Comparison of ENCODE assay signal across 16 cellular contexts in the genomic region with DNA sequence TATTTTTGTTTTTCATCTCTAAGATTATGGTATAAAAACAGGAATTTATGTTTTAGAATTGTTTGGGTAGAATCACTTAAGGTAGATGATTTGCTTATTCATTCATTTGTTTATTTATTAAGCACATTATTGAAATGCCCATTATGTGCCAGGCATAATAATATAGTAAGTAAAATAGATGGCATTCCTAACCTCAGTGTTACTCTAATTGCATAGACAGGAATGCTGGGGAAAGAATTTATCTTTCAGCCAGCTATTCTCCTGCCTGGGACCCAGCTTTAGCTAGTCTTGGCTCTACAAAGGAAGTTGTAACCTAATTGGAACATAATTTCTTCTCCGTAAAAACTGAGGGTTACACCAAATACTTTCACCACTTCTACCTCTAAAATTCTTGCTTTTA. TPM values are rescaled to one million over a fixed set of nuclear protein-coding genes. Genes with fewer than 3 reads are reported as not detected.
DNase-seq lines count a peak whose midpoint lies in the region; ATAC-seq and TF ChIP-seq lines count a peak whose summit lies in the region.
"Had no signal": no experiment of that assay in that cellular context is flagged by ENCODE, and none has a peak within 500 bp of the region (broad histone marks: within the 10 kb centered on the region; RNA-seq: fewer than 3 reads in every experiment).

No MANE protein-coding gene starts in this region.

- H3K27ac ChIP-seq in SK-N-SH (ENCODE audit: low read depth in 2 of 2, low read length in 1 of 2): peak overlapping the region; percentile 28 to 60; a peak in 2 of 4 replicates
- H3K27ac ChIP-seq in hepatocyte: no peak overlapping the region

- TF ChIP-seq EP300 in SK-N-SH (IDR thresholded peaks at IDR 0.05; ENCODE audit: borderline replicate concordance in 1 of 2, low read depth in 1 of 2, low read length in 1 of 2): no peak

- POLR2A ChIA-PET in SK-N-SH (lab: Yijun Ruan, JAX): no interaction called here

- no peaks in the 10 kb centered on the region for H3K27me3 Mint-ChIP-seq in activated naive CD4-positive, alpha-beta T cell treated with anti-CD3 and anti-CD28 coated beads for 36 hours (ENCODE audit: low read depth)
- H3K27me3 Mint-ChIP-seq: activated CD8-positive, alpha-beta memory T cell treated with anti-CD3 and anti-CD28 coated beads, Interleukin-2, amount 10 ng/mL, durations not matched to agents 7 days and 5 days had no signal

- peaks cover 63% of the 10 kb centered on the region for H3K4me1 Mint-ChIP-seq in activated naive CD4-positive, alpha-beta T cell treated with anti-CD3 and anti-CD28 coated beads for 36 hours (ENCODE audit: low read depth)

- H3K36me3 ChIP-seq in H7 (replicated peaks; ENCODE audit: control insufficient read depth, insufficient read depth, low read length): no peaks in the 10 kb centered on the region
- H3K36me3 ChIP-seq in SK-N-SH (replicated peaks in 1 of 2; ENCODE audit: control insufficient read depth in 1 of 2, insufficient read depth in 2 of 2, low read length in 1 of 2): peaks cover 0 to 13% of the 10 kb centered on the region in 2 experiments
- no peaks in the 10 kb centered on the region for H3K36me3 ChIP-seq in hepatocyte (replicated peaks; ENCODE audit: insufficient read depth, low read depth)
- H3K36me3 ChIP-seq in skeletal muscle satellite cell (ENCODE audit: insufficient read depth, low read length): peaks cover 6% of the 10 kb centered on the region

- WGBS in SK-N-SH (ENCODE audit: low lambda C conversion rate): 90% methylated on average over 1 of the region's 1 CpG
- WGBS in hepatocyte (ENCODE audit: low lambda C conversion rate, missing lambda C conversion rate): 61% methylated on average over 1 of the region's 1 CpG

- H3K4me3 ChIP-seq in H7 (ENCODE audit: insufficient read depth, low read depth, low read length): no peak overlapping the region
- H3K4me3 ChIP-seq in SK-N-SH (ENCODE audit: low read depth in 2 of 2, low read length in 1 of 2): no peak overlapping the region
- H3K4me3 ChIP-seq in hepatocyte: no peak overlapping the region
- H3K4me3 ChIP-seq in skeletal muscle satellite cell (ENCODE audit: low read length): no peak overlapping the region

- H3K9me2 ChIP-seq in SK-N-SH (no peaks in the 10 kb centered on the region), hepatocyte (replicated peaks; ENCODE audit: insufficient read depth) (no peaks in the 10 kb centered on the region)

- H3K4me3 Mint-ChIP-seq in activated naive CD4-positive, alpha-beta T cell treated with anti-CD3 and anti-CD28 coated beads for 36 hours: no peak overlapping the region
- H3K4me3 Mint-ChIP-seq: activated CD8-positive, alpha-beta memory T cell treated with anti-CD3 and anti-CD28 coated beads, Interleukin-2, amount 10 ng/mL, durations not matched to agents 7 days and 5 days; CD14-positive monocyte had no signal

- H4K20me1 ChIP-seq in SK-N-SH (ENCODE audit: insufficient read depth) (peaks cover 98% of the 10 kb centered on the region), hepatocyte (ENCODE audit: insufficient read depth, poor library complexity, severe bottlenecking) (peaks cover 83% of the 10 kb centered on the region)

- H2AFZ ChIP-seq in SK-N-SH (ENCODE audit: low read depth): no peak overlapping the region
- no peak overlapping the region for H2AFZ ChIP-seq in hepatocyte

- H3K27me3 ChIP-seq in H7 (ENCODE audit: control insufficient read depth, insufficient read depth, low read length) (no peaks in the 10 kb centered on the region), SK-N-SH (ENCODE audit: insufficient read depth) (no peaks in the 10 kb centered on the region), hepatocyte (no peaks in the 10 kb centered on the region), skeletal muscle satellite cell (ENCODE audit: control insufficient read depth, insufficient read depth, low read length) (no peaks in the 10 kb centered on the region)

- CTCF ChIA-PET in SK-N-SH (lab: Yijun Ruan, JAX): no interaction called here
- CTCF ChIA-PET in activated naive CD4-positive, alpha-beta T cell treated with anti-CD3 and anti-CD28 coated beads for 36 hours (lab: Charles Lee): interaction anchor here (0.5 to 1.4 kb wide), 2 partner anchors 42 to 214 kb away, joined by 3 to 4 read pairs; no protein-coding TSS in a partner anchor

- no peak overlapping the region for H3K4me2 ChIP-seq in SK-N-SH
- peak overlapping the region; percentile 13 for H3K4me2 ChIP-seq in hepatocyte
- H3K4me2 ChIP-seq in skeletal muscle satellite cell (ENCODE audit: low read length): peak overlapping the region; percentile 28

- no peak for TF ChIP-seq RAD21 in SK-N-SH (IDR thresholded peaks at IDR 0.05; ENCODE audit: low read length)

- ATAC-seq in HG03135 (IDR thresholded peaks at IDR 0.05; ENCODE audit: unreplicated experiment): no peak
- ATAC-seq: activated CD8-positive, alpha-beta memory T cell treated with anti-CD3 and anti-CD28 coated beads, Interleukin-2, amount 10 ng/mL, durations not matched to agents 7 days and 5 days had no signal

- H3K9ac ChIP-seq in SK-N-SH: no peak overlapping the region
- no peak overlapping the region for H3K9ac ChIP-seq in skeletal muscle satellite cell (ENCODE audit: low read depth, low read length)

- TF ChIP-seq CTCF in SK-N-SH (IDR thresholded peaks at IDR 0.05) (no peak), hepatocyte (IDR thresholded peaks at IDR 0.05; ENCODE audit: poor library complexity) (no peak)

- peaks cover 100% of the 10 kb centered on the region for H3K79me2 ChIP-seq in SK-N-SH (ENCODE audit: insufficient read depth)
- peaks cover 94% of the 10 kb centered on the region for H3K79me2 ChIP-seq in hepatocyte

- H3K9me3 ChIP-seq in SK-N-SH: no peaks in the 10 kb centered on the region
- no peaks in the 10 kb centered on the region for H3K9me3 ChIP-seq in hepatocyte (ENCODE audit: low read depth)
- no peaks in the 10 kb centered on the region for H3K9me3 ChIP-seq in skeletal muscle satellite cell (replicated peaks; ENCODE audit: low read length)

- peaks cover 4 to 10% of the 10 kb centered on the region in 2 experiments; a peak in 2 of 4 replicates for H3K4me1 ChIP-seq in SK-N-SH (ENCODE audit: control insufficient read depth in 1 of 2, insufficient read depth in 2 of 2, low read depth in 1 of 2, low read length in 1 of 2)
- H3K4me1 ChIP-seq in hepatocyte (ENCODE audit: insufficient read depth): peaks cover 20% of the 10 kb centered on the region
- peaks cover 33% of the 10 kb centered on the region for H3K4me1 ChIP-seq in skeletal muscle satellite cell (ENCODE audit: control insufficient read depth, insufficient read depth, low read length)

- peak; percentile 37 for DNase-seq in H7
- DNase-seq in SK-N-SH: peak; percentile 9
- no peak for DNase-seq in hepatocyte (ENCODE audit: low spot score)
- no peak for DNase-seq in NCI-H146 (lab: John Stamatoyannopoulos, UW)
- no peak for DNase-seq in activated naive CD4-positive, alpha-beta T cell treated with anti-CD3 and anti-CD28 coated beads for 36 hours
- no peak for DNase-seq in NK-92 treated with Interleukin-12 subunit alpha and Interleukin-12 subunit beta, amount 100 ng/mL, for 24 hours (lab: John Stamatoyannopoulos, UW)
- DNase-seq: activated CD8-positive, alpha-beta memory T cell treated with anti-CD3 and anti-CD28 coated beads, Interleukin-2, amount 10 ng/mL, durations not matched to agents 7 days and 5 days; activated gamma-delta T cell; NCI-H187 treated with DMSO at 0.1 percent for 48 hours; NCI-H748 treated with DMSO at 0.1 percent for 48 hours; nucleus accumbens; small intestine; T-helper 2 cell had no signal

- no peaks in the 10 kb centered on the region for H3K9me3 Mint-ChIP-seq in activated naive CD4-positive, alpha-beta T cell treated with anti-CD3 and anti-CD28 coated beads for 36 hours

- H3K27ac Mint-ChIP-seq in activated naive CD4-positive, alpha-beta T cell treated with anti-CD3 and anti-CD28 coated beads for 36 hours: no peak overlapping the region
- H3K27ac Mint-ChIP-seq: activated CD8-positive, alpha-beta memory T cell treated with anti-CD3 and anti-CD28 coated beads, Interleukin-2, amount 10 ng/mL, durations not matched to agents 7 days and 5 days; CD14-positive monocyte had no signal

- intact Hi-C loops in activated naive CD4-positive, alpha-beta T cell treated with anti-CD3 and anti-CD28 coated beads for 36 hours (cut with micrococcal nuclease): no loop called here

- peaks cover 9% of the 10 kb centered on the region for H3K36me3 Mint-ChIP-seq in activated naive CD4-positive, alpha-beta T cell treated with anti-CD3 and anti-CD28 coated beads for 36 hours (ENCODE audit: low read depth)

- peaks cover 16% of the 10 kb centered on the region for H3F3A ChIP-seq in SK-N-SH (replicated peaks; ENCODE audit: insufficient read depth)

TF ChIP-seq in SK-N-SH, 30 proteins besides CTCF, POLR2A, EP300 and RAD21:
- TF ChIP-seq IRF3 (IDR thresholded peaks at IDR 0.05; ENCODE audit: low read depth, low read length): no peak

RNA-seq across cellular contexts. Expression of gene NFAT5, which starts 44.6 kb away (rescaled TPM):
- 7.0 and 10.9 TPM in 2 replicates for total RNA-seq in H7 (2014; rRNA removed; shearing (Covaris generic))
- polyA plus RNA-seq in SK-N-SH (2012; rRNA removed) (7.2 and 11.0 TPM in 2 replicates), hepatocyte (8.6 and 9.2 TPM in 2 replicates)
- polyA plus RNA-seq in SK-N-SH (2012; cell fraction: cytosol; rRNA removed): 6.7 and 6.9 TPM in 2 replicates
- 15.4 and 34.9 TPM in 2 replicates for polyA plus RNA-seq in SK-N-SH (2012; cell fraction: nucleus; rRNA removed)
- 30.7 and 37.7 TPM in 2 replicates for total RNA-seq in hepatocyte
- total RNA-seq in skeletal muscle satellite cell (2012; rRNA removed): 11.4 and 18.3 TPM in 2 replicates
- total RNA-seq in activated naive CD4-positive, alpha-beta T cell treated with anti-CD3 and anti-CD28 coated beads for 36 hours: 10 to 100 TPM; 33.0 to 34.0 TPM

Comparison
In these comparisons a context has a peak if more than half of its experiments do, and no peak if none do; other contexts are left out.
1. DNase-seq: peak in H7 (single experiment) and SK-N-SH (single experiment); none in hepatocyte (single experiment), NCI-H146 (single experiment), activated naive CD4-positive, alpha-beta T cell treated with anti-CD3 and anti-CD28 coated beads for 36 hours (single experiment) and NK-92 treated with Interleukin-12 subunit alpha and Interleukin-12 subunit beta, amount 100 ng/mL, for 24 hours (single experiment).